In the genomic region with DNA sequence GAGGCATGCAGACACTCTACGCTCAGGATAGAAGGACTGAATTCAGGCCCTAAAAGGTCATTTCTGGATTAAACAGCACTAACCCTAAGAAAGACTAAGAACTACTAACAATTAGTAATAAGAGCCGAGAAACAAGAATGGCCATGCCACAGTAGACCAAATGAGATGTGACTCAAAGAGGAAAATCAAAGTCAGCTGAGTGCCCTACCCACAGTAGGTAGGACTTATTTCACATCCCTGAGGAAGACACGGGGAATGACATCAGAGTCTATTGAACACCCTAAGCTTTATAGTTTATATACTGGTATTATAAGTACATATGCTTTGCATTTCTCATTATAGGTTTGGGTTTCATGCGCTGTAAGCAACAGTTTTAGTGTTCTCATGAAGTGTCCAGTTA, we compare ENCODE assay signal across 24 cellular contexts.
"Had no signal": no experiment of that assay in that cellular context is flagged by ENCODE, and none has a peak within 500 bp of the region (broad histone marks: within the 10 kb centered on the region; RNA-seq: fewer than 3 reads in every experiment).

No MANE protein-coding gene starts in this region.

- H3K4me3 Mint-ChIP-seq: naive thymus-derived CD4-positive, alpha-beta T cell; stimulated activated effector memory CD8-positive, alpha-beta T cell treated with anti-CD3 and anti-CD28 coated beads, Interleukin-12 subunit alpha, Interleukin-12 subunit beta, amount 100 ng/mL, for 72 hours; stimulated activated naive CD8-positive, alpha-beta T cell treated with anti-CD3 and anti-CD28 coated beads, Interleukin-15, Interleukin-2, amounts not matched to agents 100 ng/mL and 50 ng/mL, for 24 hours had no signal

- H3K9me3 Mint-ChIP-seq: stimulated activated naive CD8-positive, alpha-beta T cell treated with anti-CD3 and anti-CD28 coated beads, Interleukin-15, Interleukin-2, amounts not matched to agents 100 ng/mL and 50 ng/mL, for 24 hours had no signal

- H2AFZ ChIP-seq: hepatocyte had no signal

- DNase-seq: dermis blood vessel endothelial cell; effector memory CD4-positive, alpha-beta T cell; heart left ventricle; kidney; mesendoderm; midbrain; naive thymus-derived CD4-positive, alpha-beta T cell; nucleus accumbens; stimulated activated CD4-positive, alpha-beta T cell treated with anti-CD3 and anti-CD28 coated beads, Interleukin-2, amount 100 ng/mL, for 24 hours; stimulated activated CD4-positive, alpha-beta T cell treated with anti-CD3 and anti-CD28 coated beads, Interleukin-4, amount 100 ng/mL, for 24 hours; transverse colon; upper lobe of right lung; uterus had no signal

- H3K36me3 ChIP-seq: gastroesophageal sphincter, heart left ventricle, prostate gland, right atrium auricular region, suprapubic skin, transverse colon, upper lobe of right lung, uterus had no signal

- ATAC-seq: gastroesophageal sphincter; heart left ventricle; left lobe of liver; naive thymus-derived CD4-positive, alpha-beta T cell; sciatic nerve; stimulated activated effector memory CD8-positive, alpha-beta T cell treated with anti-CD3 and anti-CD28 coated beads, Interleukin-12 subunit alpha, Interleukin-12 subunit beta, amount 100 ng/mL, for 72 hours; upper lobe of right lung had no signal

- H3K27me3 ChIP-seq: gastroesophageal sphincter, right atrium auricular region, suprapubic skin, upper lobe of right lung, uterus had no signal

- H3K27ac Mint-ChIP-seq: naive thymus-derived CD4-positive, alpha-beta T cell; stimulated activated effector memory CD8-positive, alpha-beta T cell treated with anti-CD3 and anti-CD28 coated beads, Interleukin-12 subunit alpha, Interleukin-12 subunit beta, amount 100 ng/mL, for 72 hours; stimulated activated naive CD8-positive, alpha-beta T cell treated with anti-CD3 and anti-CD28 coated beads, Interleukin-15, Interleukin-2, amounts not matched to agents 100 ng/mL and 50 ng/mL, for 24 hours had no signal

- H3K4me2 ChIP-seq: hepatocyte had no signal

- H3K27ac ChIP-seq: coronary artery, gastroesophageal sphincter, heart left ventricle, hepatocyte, prostate gland, right atrium auricular region, suprapubic skin, transverse colon, upper lobe of right lung, uterus had no signal

- H3K36me3 Mint-ChIP-seq: stimulated activated effector memory CD8-positive, alpha-beta T cell treated with anti-CD3 and anti-CD28 coated beads, Interleukin-12 subunit alpha, Interleukin-12 subunit beta, amount 100 ng/mL, for 72 hours had no signal

- H3K9me3 ChIP-seq: gastroesophageal sphincter, heart left ventricle, prostate gland, right atrium auricular region, suprapubic skin, transverse colon, upper lobe of right lung, uterus had no signal

- H3K4me3 ChIP-seq: coronary artery, gastroesophageal sphincter, heart left ventricle, hepatocyte, lung, prostate gland, right atrium auricular region, suprapubic skin, transverse colon, upper lobe of right lung, uterus had no signal

- H3K4me1 ChIP-seq: uterus had no signal
